27 cellular contexts compared by ENCODE assay signal in the genomic region with DNA sequence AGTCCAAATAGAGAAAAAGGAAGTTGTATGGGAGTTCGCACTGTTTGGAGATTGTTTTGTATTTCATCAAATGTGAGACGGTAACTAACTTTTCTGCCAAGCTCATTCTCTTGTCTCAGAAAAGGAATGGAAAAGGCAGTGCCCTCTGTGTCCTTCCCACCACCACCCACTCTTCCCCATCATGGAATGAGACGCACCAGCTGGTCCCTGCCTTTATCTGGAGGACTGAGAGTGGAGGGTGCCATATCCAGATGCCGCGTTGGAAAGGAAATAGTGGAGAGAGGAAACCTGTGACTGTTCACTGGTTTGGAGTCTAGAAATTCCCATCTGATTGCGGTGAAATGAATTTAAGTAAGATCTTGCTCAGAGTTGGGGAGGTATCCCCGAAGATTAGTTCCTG. TPM values are rescaled to one million over a fixed set of nuclear protein-coding genes. Genes with fewer than 3 reads are reported as not detected.
"Had no signal": no experiment of that assay in that cellular context is flagged by ENCODE, and none has a peak within 500 bp of the region (broad histone marks: within the 10 kb centered on the region; RNA-seq: fewer than 3 reads in every experiment).

No MANE protein-coding gene starts in this region.

- H3K27ac ChIP-seq: epithelial cell of prostate, esophagus squamous epithelium, gastrocnemius medialis, heart right ventricle, left lung, lower lobe of right lung had no signal

- H3K4me3 ChIP-seq: esophagus squamous epithelium, gastrocnemius medialis, heart right ventricle, left lung, lower lobe of right lung, mucosa of descending colon had no signal

- H3K9me3 ChIP-seq: esophagus squamous epithelium, gastrocnemius medialis, heart right ventricle, left lung, lower lobe of right lung, mucosa of descending colon had no signal

- DNase-seq: cortex of kidney; effector CD8-positive, alpha-beta T cell; effector memory CD8-positive, alpha-beta T cell; endodermal cell; erythroblast; esophagus squamous epithelium; foreskin fibroblast; foreskin melanocyte; gastrocnemius medialis; glutamatergic neuron; head of caudate nucleus; heart right ventricle; hippocampal formation; left cardiac atrium; left lung; left ventricle myocardium superior; lower lobe of right lung; mesenchymal stem cell; mucosa of descending colon; naive B cell had no signal

- ATAC-seq: effector memory CD8-positive, alpha-beta T cell; esophagus mucosa; gastrocnemius medialis; heart right ventricle; left cardiac atrium; left lung; left ventricle myocardium superior; lower lobe of right lung; mucosa of descending colon had no signal

- H3K36me3 ChIP-seq: esophagus squamous epithelium, gastrocnemius medialis, heart right ventricle, left lung, lower lobe of right lung had no signal

- H3K4me1 ChIP-seq: gastrocnemius medialis had no signal

RNA-seq across cellular contexts. Expression of a gene that starts 3.7 kb away (rescaled TPM):
- total RNA-seq: dermis microvascular lymphatic vessel endothelial cell, glomerular endothelial cell, heart right ventricle, left cardiac atrium, left ventricle myocardium superior, lower lobe of right lung, lung microvascular endothelial cell, mesothelial cell of epicardium, myocyte had no signal
